9 cellular contexts compared by ENCODE assay signal in genomic region chr13:67048084-67048792, GRCh38.
A peak's percentile ranks its signal among the peaks of the same experiment; 100 is the strongest.
DNase-seq lines count a peak whose midpoint lies in the region; ATAC-seq and TF ChIP-seq lines count a peak whose summit lies in the region.
"Had no signal": no experiment of that assay in that cellular context is flagged by ENCODE, and none has a peak within 500 bp of the region (broad histone marks: within the 10 kb centered on the region; RNA-seq: fewer than 3 reads in every experiment).

No MANE protein-coding gene starts in this region.

- DNase-seq in BJ (ENCODE audit: low read depth) (peak; percentile 15), HT1080 (ENCODE audit: low read depth) (peak; percentile 43), fibroblast of mammary gland (ENCODE audit: low read depth) (peak; percentile 45), NCI-H526 (lab: John Stamatoyannopoulos, UW) (no peak), posterior cingulate gyrus (no peak), GOT3 (lab: John Stamatoyannopoulos, UW) (no peak)
- no peak for DNase-seq in CD8-positive, alpha-beta memory T cell

- TF ChIP-seq CTCF in BJ (IDR thresholded peaks at IDR 0.05; ENCODE audit: insufficient read depth, low read depth, low read length) (no peak), fibroblast of mammary gland (conservative IDR thresholded peaks at IDR 0.05; ENCODE audit: control insufficient read depth, insufficient read depth, low read depth, low read length) (no peak)

- no peak overlapping the region for H3K27ac Mint-ChIP-seq in CD8-positive, alpha-beta memory T cell

- no peaks in the 10 kb centered on the region for H3K4me1 ChIP-seq in CD8-positive, alpha-beta memory T cell (ENCODE audit: insufficient read depth, low read length)

- H3K4me3 Mint-ChIP-seq in CD8-positive, alpha-beta memory T cell = no peak overlapping the region
- H3K4me3 Mint-ChIP-seq: central memory CD8-positive, alpha-beta T cell had no signal

- peaks cover 0 to 2% (median 0%) of the 10 kb centered on the region in 3 donors for H3K4me1 Mint-ChIP-seq in CD8-positive, alpha-beta memory T cell
- H3K4me1 Mint-ChIP-seq: central memory CD8-positive, alpha-beta T cell had no signal

- peaks cover 3 to 28% (median 12%) of the 10 kb centered on the region in 5 donors for H3K9me3 Mint-ChIP-seq in CD8-positive, alpha-beta memory T cell

- no peaks in the 10 kb centered on the region for H3K27me3 ChIP-seq in BJ (ENCODE audit: control insufficient read depth, insufficient read depth, low read length)
- no peaks in the 10 kb centered on the region for H3K27me3 ChIP-seq in CD8-positive, alpha-beta memory T cell (ENCODE audit: insufficient read depth, low read length, poor library complexity, severe bottlenecking)

- no peaks in the 10 kb centered on the region for H3K36me3 ChIP-seq in BJ (ENCODE audit: control insufficient read depth, insufficient read depth, low read length)
- no peaks in the 10 kb centered on the region for H3K36me3 ChIP-seq in CD8-positive, alpha-beta memory T cell (ENCODE audit: insufficient read depth, low read length)

- no peak overlapping the region for H3K27ac ChIP-seq in CD8-positive, alpha-beta memory T cell (ENCODE audit: low read depth, low read length)

- POLR2A ChIA-PET in BJ (lab: Charles Lee) = no interaction called here
- POLR2A ChIA-PET in CD8-positive, alpha-beta memory T cell (lab: Charles Lee) = no interaction called here

- peak; percentile 91 for ATAC-seq in GM21447 (IDR thresholded peaks at IDR 0.05; ENCODE audit: unreplicated experiment)

- no peak overlapping the region for H3K4me3 ChIP-seq in BJ (ENCODE audit: low read depth, low read length)
- no peak overlapping the region for H3K4me3 ChIP-seq in fibroblast of mammary gland (ENCODE audit: control insufficient read depth, low read depth, low read length)
- H3K4me3 ChIP-seq in CD8-positive, alpha-beta memory T cell (ENCODE audit: low read length) = no peak overlapping the region

- no peaks in the 10 kb centered on the region for H3K9me3 ChIP-seq in CD8-positive, alpha-beta memory T cell (ENCODE audit: low read length)

- no peaks in the 10 kb centered on the region for H3K36me3 Mint-ChIP-seq in CD8-positive, alpha-beta memory T cell

- intact Hi-C loops in posterior cingulate gyrus (cut with DNase I) = no loop called here

- CTCF ChIA-PET in BJ (lab: Yijun Ruan, JAX) = no interaction called here
- CTCF ChIA-PET in CD8-positive, alpha-beta memory T cell (lab: Charles Lee) = no interaction called here

- H3K27me3 Mint-ChIP-seq in CD8-positive, alpha-beta memory T cell = no peaks in the 10 kb centered on the region
- H3K27me3 Mint-ChIP-seq: central memory CD8-positive, alpha-beta T cell had no signal

Comparison
In these comparisons a context has a peak if more than half of its experiments do, and no peak if none do; other contexts are left out.
1. DNase-seq: peak in BJ (single experiment), HT1080 (single experiment) and fibroblast of mammary gland (single experiment); none in NCI-H526 (0 of 2), posterior cingulate gyrus (0 of 10), GOT3 (single experiment) and CD8-positive, alpha-beta memory T cell (0 of 5).